Comparison of ENCODE assay signal across 1 cellular context in genomic region chr7:12396670-12397069, GRCh38. TPM values are rescaled to one million over a fixed set of nuclear protein-coding genes. Genes with fewer than 3 reads are reported as not detected.
"Had no signal": no experiment of that assay in that cellular context is flagged by ENCODE, and none has a peak within 500 bp of the region (broad histone marks: within the 10 kb centered on the region; RNA-seq: fewer than 3 reads in every experiment).

No MANE protein-coding gene starts in this region.

RNA-seq across cellular contexts. Expression of gene VWDE, which starts 7.0 kb away (rescaled TPM):
- total RNA-seq: subcutaneous adipose tissue had no signal
